ENCODE assay signal across 8 cellular contexts in genomic region chr11:62855571-62856332, GRCh38. TPM values are rescaled to one million over a fixed set of nuclear protein-coding genes. Genes with fewer than 3 reads are reported as not detected.
DNase-seq lines count a peak whose midpoint lies in the region; ATAC-seq and TF ChIP-seq lines count a peak whose summit lies in the region.

No MANE protein-coding gene starts in this region.

- intact Hi-C loops in IMR-90 (cut with micrococcal nuclease) = no loop called here
- intact Hi-C loops in OCI-LY7 (cut with micrococcal nuclease; ENCODE audit: unreplicated experiment) = no loop called here

- DNase-seq in DMS 273 treated with DMSO at 0.1 percent for 48 hours (lab: John Stamatoyannopoulos, UW) = peak; percentile 80
- DNase-seq in IMR-90 = peak; percentile 98
- DNase-seq in OCI-LY7 (ENCODE audit: low spot score) = peak; percentile 99
- peak; percentile 99 for DNase-seq in activated T-cell treated with anti-CD3 and anti-CD28 coated beads for 4 hours
- DNase-seq in epithelial cell of prostate (ENCODE audit: low read depth, low spot score) = peak; percentile 95
- DNase-seq in stimulated activated CD8-positive, alpha-beta memory T cell treated with anti-CD3 and anti-CD28 coated beads, Interleukin-4, amount 100 ng/mL, for 4 hours (ENCODE audit: low read depth in 2 of 2, low spot score in 1 of 2) = peak; percentile 95 to 97

- H3K9me3 ChIP-seq in IMR-90 (ENCODE audit: control insufficient read depth, insufficient read depth, low read length) = no peaks in the 10 kb centered on the region
- no peaks in the 10 kb centered on the region for H3K9me3 ChIP-seq in OCI-LY7 (ENCODE audit: low read length)
- H3K9me3 ChIP-seq in mucosa of rectum (ENCODE audit: control insufficient read depth in 2 of 2, low read length in 2 of 2) = no peaks in the 10 kb centered on the region

- WGBS in IMR-90 (ENCODE audit: extremely low coverage in 2 of 2, insufficient read length in 1 of 2), 2 experiments = 0% methylated on average over 23 of the region's 54 CpGs; no CpG with 5 or more reads in 1 of the 2 experiments

- TF ChIP-seq CTCF in IMR-90 (conservative IDR thresholded peaks at IDR 0.05; ENCODE audit: low read depth, low read length) = no peak
- no peak for TF ChIP-seq CTCF in OCI-LY7 (conservative IDR thresholded peaks at IDR 0.05; ENCODE audit: low read length)

- H2BK15ac ChIP-seq in IMR-90 (ENCODE audit: low read depth, low read length) = no peak overlapping the region

- H3K18ac ChIP-seq in IMR-90 (ENCODE audit: low read depth, low read length) = peak overlapping the region; percentile 62; the same call in 1 of the 2 replicates

- peak; percentile 85 for ATAC-seq in GM21528 (IDR thresholded peaks at IDR 0.05; ENCODE audit: low FRiP score, unreplicated experiment)
- ATAC-seq in IMR-90 (ENCODE audit: low read depth) = peak; percentile 94

- no peak for TF ChIP-seq RAD21 in IMR-90 (IDR thresholded peaks at IDR 0.05; ENCODE audit: low read length)

- H3K4me2 ChIP-seq in IMR-90 (ENCODE audit: low read depth, low read length) (peak overlapping the region; percentile 86), OCI-LY7 (ENCODE audit: low read length) (peak overlapping the region; percentile 99)

- H3K4me3 ChIP-seq in IMR-90 (ENCODE audit: insufficient read depth, low read depth, low read length) = peak overlapping the region; percentile 72
- peak overlapping the region; percentile 94 for H3K4me3 ChIP-seq in OCI-LY7 (ENCODE audit: low read depth, low read length, poor library complexity, severe bottlenecking)
- H3K4me3 ChIP-seq in mucosa of rectum (ENCODE audit: low read length in 2 of 2) = peak overlapping the region; percentile 89 to 97

- H3K23ac ChIP-seq in IMR-90 (ENCODE audit: low read depth, low read length) = peak overlapping the region; percentile 97

- H3K4me1 ChIP-seq in IMR-90 (ENCODE audit: control insufficient read depth, insufficient read depth, low read length) = peaks cover 2% of the 10 kb centered on the region; the same call in 1 of the 2 replicates
- H3K4me1 ChIP-seq in OCI-LY7 (ENCODE audit: insufficient read depth, low read length, poor library complexity, severe bottlenecking) = peaks cover 45% of the 10 kb centered on the region
- peaks cover 24% of the 10 kb centered on the region in 2 donors for H3K4me1 ChIP-seq in mucosa of rectum (ENCODE audit: control insufficient read depth in 2 of 2, insufficient read depth in 2 of 2, low read length in 2 of 2)

- H4K5ac ChIP-seq in IMR-90 (ENCODE audit: low read depth, low read length) = peak overlapping the region; percentile 50

- peak overlapping the region; percentile 74 to 87 for H4K8ac ChIP-seq in IMR-90 (ENCODE audit: low read depth in 2 of 2, low read length in 2 of 2)

- in situ Hi-C loops in IMR-90 (cut with MboI; ENCODE audit: low sequenced_read_pairs) = loop anchor here (25.0 kb wide), 1 partner anchor 468 kb away; no protein-coding TSS in a partner anchor

- peak; percentile 100 for TF ChIP-seq POLR2A in IMR-90 (IDR thresholded peaks at IDR 0.05; ENCODE audit: low read depth, low read length)

- H3K36me3 ChIP-seq in IMR-90 (ENCODE audit: control insufficient read depth, insufficient read depth, low read length) = peaks cover 30% of the 10 kb centered on the region
- H3K36me3 ChIP-seq in OCI-LY7 (ENCODE audit: insufficient read depth, low read length) = peaks cover 80% of the 10 kb centered on the region
- H3K36me3 ChIP-seq in mucosa of rectum (ENCODE audit: control insufficient read depth in 2 of 2, insufficient read depth in 2 of 2, low read length in 2 of 2) = peaks cover 27 to 35% of the 10 kb centered on the region in 2 donors

- 0 out of 2 replicates have a peak, but pooled peaks cover 4% of the 10 kb centered on the region for H3K9me1 ChIP-seq in IMR-90 (ENCODE audit: insufficient read depth, low read length)

- H3K27ac ChIP-seq in IMR-90 (ENCODE audit: insufficient read depth, low read length) = peak overlapping the region; percentile 89
- peak overlapping the region; percentile 92 for H3K27ac ChIP-seq in OCI-LY7 (ENCODE audit: low read depth, low read length, poor library complexity, severe bottlenecking)
- peak overlapping the region; percentile 72 for H3K27ac ChIP-seq in epithelial cell of prostate
- H3K27ac ChIP-seq in mucosa of rectum (ENCODE audit: low read depth in 2 of 2, low read length in 2 of 2) = peak overlapping the region; percentile 66 to 74

- H3K9ac ChIP-seq in IMR-90 (ENCODE audit: low read depth, low read length) (peak overlapping the region; percentile 97), mucosa of rectum (ENCODE audit: low read depth in 1 of 2, low read length in 2 of 2) (peak overlapping the region; percentile 83 to 98)

- H3K9me2 ChIP-seq in OCI-LY7 (ENCODE audit: insufficient read depth, low read length) = no peaks in the 10 kb centered on the region

- POLR2A ChIA-PET in IMR-90 (lab: Charles Lee; ENCODE audit: unreplicated experiment) (interaction anchor here (0.5 to 2.5 kb wide), 5 partner anchors 15 to 128 kb away, joined by 3 to 14 read pairs (median 4); partner anchors contain the start of genes HNRNPUL2 and ZBTB3), OCI-LY7 (lab: Charles Lee) (interaction anchor here (0.5 to 5.1 kb wide), 26 partner anchors 9 to 264 kb away, joined by 3 to 70 read pairs (median 6); partner anchors contain the start of genes C11orf98, CSKMT, HNRNPUL2 and LBHD1)

- CTCF ChIA-PET in IMR-90 (lab: Yijun Ruan, JAX) (interaction anchor here (0.8 to 1.9 kb wide), 2 partner anchors 13 to 25 kb away, joined by 3 to 6 read pairs; partner anchors contain the start of gene SLC3A2), OCI-LY7 (lab: Charles Lee; ENCODE audit: unreplicated experiment) (no interaction called here)

- peak overlapping the region; percentile 95 for H3K56ac ChIP-seq in IMR-90 (ENCODE audit: extremely low read depth, insufficient read depth, low read length)

- peaks cover 42% of the 10 kb centered on the region for H4K20me1 ChIP-seq in IMR-90 (ENCODE audit: insufficient read depth, low read length)
- H4K20me1 ChIP-seq in OCI-LY7 (ENCODE audit: insufficient read depth, low read length) = peaks cover 52% of the 10 kb centered on the region

- H2AK9ac ChIP-seq in IMR-90 (replicated peaks; ENCODE audit: low read depth, low read length, poor library complexity) = peak overlapping the region; percentile 96

- peak overlapping the region; percentile 95 for H4K91ac ChIP-seq in IMR-90 (ENCODE audit: insufficient read depth, low read depth, low read length)

- peak overlapping the region; percentile 13; the same call in 1 of the 2 replicates for H2BK20ac ChIP-seq in IMR-90 (ENCODE audit: low read depth, low read length)

- dilution Hi-C loops in IMR-90 (cut with HindIII; ENCODE audit: low sequenced_read_pairs, unreplicated experiment) = no loop called here

- peak overlapping the region; percentile 99 for H2AK5ac ChIP-seq in IMR-90 (ENCODE audit: low read depth, low read length)

- no peaks in the 10 kb centered on the region for H3K27me3 ChIP-seq in IMR-90 (ENCODE audit: control insufficient read depth, insufficient read depth, low read length)
- no peaks in the 10 kb centered on the region for H3K27me3 ChIP-seq in mucosa of rectum (ENCODE audit: control insufficient read depth in 2 of 2, insufficient read depth in 2 of 2, low read length in 2 of 2)

- H2BK120ac ChIP-seq in IMR-90 (ENCODE audit: low read depth, low read length) = peak overlapping the region; percentile 74

- peak overlapping the region; percentile 83 for H2BK5ac ChIP-seq in IMR-90 (ENCODE audit: low read depth, low read length, poor library complexity, severe bottlenecking)

- H2AFZ ChIP-seq in IMR-90 (replicated peaks; ENCODE audit: low read length, poor library complexity) (peak overlapping the region; percentile 94), OCI-LY7 (ENCODE audit: low read length) (no peak overlapping the region)

- H3K4ac ChIP-seq in IMR-90 (ENCODE audit: low read depth, low read length) = peak overlapping the region; percentile 99

- H3K79me1 ChIP-seq in IMR-90 (ENCODE audit: low read depth in 1 of 2, low read length in 2 of 2) = peaks cover 20 to 50% of the 10 kb centered on the region in 2 experiments

- no TSS peak for BruUV-seq in IMR-90 (replicated peaks; lab: Mats Ljungman, UMichigan)
- BruUV-seq in OCI-LY7 (replicated peaks; lab: Mats Ljungman, UMichigan) = no TSS peak

- H3K14ac ChIP-seq in IMR-90 (replicated peaks; ENCODE audit: low read depth, low read length) = peak overlapping the region; percentile 100

- peaks cover 86% of the 10 kb centered on the region for H3K79me2 ChIP-seq in OCI-LY7 (ENCODE audit: insufficient read depth, low read depth, low read length)

RNA-seq across cellular contexts. Expression of gene WDR74, which starts 16.4 kb away (rescaled TPM):
- total RNA-seq in IMR-90 (2012; rRNA removed) (40.8 and 44.3 TPM in 2 replicates), OCI-LY7 (2022) (85.0 and 98.4 TPM in 2 replicates)
- polyA plus RNA-seq in IMR-90 (2012; rRNA removed) = 38.4 and 41.9 TPM in 2 replicates
- 31.9 and 59.9 TPM in 2 replicates for polyA plus RNA-seq in IMR-90 (2012; cell fraction: cytosol; rRNA removed)
- 66.2 and 131 TPM in 2 replicates for polyA plus RNA-seq in IMR-90 (2012; cell fraction: nucleus; rRNA removed; ENCODE audit: low replicate concordance)
- 139 and 169 TPM in 2 replicates for total RNA-seq in OCI-LY7 (2014; rRNA removed; shearing (Covaris generic))

RNA-seq across cellular contexts. Expression of gene TEX54, which starts 23.1 kb away (rescaled TPM):
- total RNA-seq in IMR-90 (2012; rRNA removed) (not detected in 2 replicates), OCI-LY7 (2022) (0.89 TPM in 1 of 2 replicates, not detected in the other)
- polyA plus RNA-seq in IMR-90 (2012; rRNA removed) = not detected in 2 replicates
- not detected in 2 replicates for polyA plus RNA-seq in IMR-90 (2012; cell fraction: cytosol; rRNA removed)
- not detected in 2 replicates for polyA plus RNA-seq in IMR-90 (2012; cell fraction: nucleus; rRNA removed; ENCODE audit: low replicate concordance)
- total RNA-seq in OCI-LY7 (2014; rRNA removed; shearing (Covaris generic)) = 1.0 TPM in 1 of 2 replicates, not detected in the other

RNA-seq across cellular contexts. Expression of gene STX5, which starts 23.9 kb away (rescaled TPM):
- total RNA-seq in IMR-90 (2012; rRNA removed) (48.6 and 49.5 TPM in 2 replicates), OCI-LY7 (2022) (41.0 and 47.5 TPM in 2 replicates)
- 43.1 and 43.5 TPM in 2 replicates for polyA plus RNA-seq in IMR-90 (2012; rRNA removed)
- 24.5 and 39.6 TPM in 2 replicates for polyA plus RNA-seq in IMR-90 (2012; cell fraction: cytosol; rRNA removed)
- polyA plus RNA-seq in IMR-90 (2012; cell fraction: nucleus; rRNA removed; ENCODE audit: low replicate concordance) = 35.4 and 47.9 TPM in 2 replicates
- total RNA-seq in OCI-LY7 (2014; rRNA removed; shearing (Covaris generic)) = 21.7 and 30.6 TPM in 2 replicates

RNA-seq across cellular contexts. Expression of gene SLC3A2, which starts 24.9 kb away (rescaled TPM):
- total RNA-seq in IMR-90 (2012; rRNA removed) (114 and 140 TPM in 2 replicates), OCI-LY7 (2022) (321 and 339 TPM in 2 replicates)
- 239 TPM in 2 replicates for polyA plus RNA-seq in IMR-90 (2012; rRNA removed)
- 251 and 299 TPM in 2 replicates for polyA plus RNA-seq in IMR-90 (2012; cell fraction: cytosol; rRNA removed)
- polyA plus RNA-seq in IMR-90 (2012; cell fraction: nucleus; rRNA removed; ENCODE audit: low replicate concordance) = 340 and 413 TPM in 2 replicates
- 289 and 291 TPM in 2 replicates for total RNA-seq in OCI-LY7 (2014; rRNA removed; shearing (Covaris generic))

RNA-seq across cellular contexts. Expression of gene NXF1, which starts 50.5 kb away (rescaled TPM):
- total RNA-seq in IMR-90 (2012; rRNA removed) (26.3 and 27.5 TPM in 2 replicates), OCI-LY7 (2022) (50.5 and 62.0 TPM in 2 replicates)
- 90.4 and 97.4 TPM in 2 replicates for polyA plus RNA-seq in IMR-90 (2012; rRNA removed)
- 43.9 and 49.0 TPM in 2 replicates for polyA plus RNA-seq in IMR-90 (2012; cell fraction: cytosol; rRNA removed)
- 354 and 360 TPM in 2 replicates for polyA plus RNA-seq in IMR-90 (2012; cell fraction: nucleus; rRNA removed; ENCODE audit: low replicate concordance)
- 35.1 and 53.3 TPM in 2 replicates for total RNA-seq in OCI-LY7 (2014; rRNA removed; shearing (Covaris generic))

Comparison
In these comparisons a context has a peak if more than half of its experiments do, and no peak if none do; other contexts are left out.
1. Peak in every context shown above with its lines: DNase-seq, ATAC-seq, H3K4me3 ChIP-seq and H3K27ac ChIP-seq.